ENCODE assay signal across 1 cellular context in genomic region chr4:25378130-25378743, GRCh38.
TF ChIP-seq lines count a peak whose summit lies in the region.

No MANE protein-coding gene starts in this region.

TF ChIP-seq in K562, 482 proteins besides CTCF, POLR2A, EP300 and RAD21 (continued from another document):
- no peak for TF ChIP-seq RERE (CRISPR knock-in tag; IDR thresholded peaks at IDR 0.05; ENCODE audit: borderline replicate concordance)
- peak; percentile 46; the same call in 1 of the 2 replicates for TF ChIP-seq SMAD4 (CRISPR knock-in tag; conservative IDR thresholded peaks at IDR 0.05)
- no peak for TF ChIP-seq PHF20 (IDR thresholded peaks at IDR 0.05; ENCODE audit: partially characterized antibody)
- TF ChIP-seq TEAD4 (IDR thresholded peaks at IDR 0.05; ENCODE audit: low read length), result peak; percentile 37; the same call in 1 of the 2 replicates
- TF ChIP-seq TEAD4 (CRISPR knock-in tag; IDR thresholded peaks at IDR 0.05; ENCODE audit: borderline replicate concordance), result no peak
- no peak for TF ChIP-seq MTA2 (IDR thresholded peaks at IDR 0.05; ENCODE audit: low read depth)
- 0 out of 4 replicates have a peak, but pooled peaks of 1 of the 2 experiments have one; percentile 18 for TF ChIP-seq SRF (CRISPR knock-in tag; IDR thresholded peaks at IDR 0.05)
- peak in 1 of 2 experiments; percentile 62; a peak in 2 of 4 replicates for TF ChIP-seq RCOR1 (IDR thresholded peaks at IDR 0.05; ENCODE audit: borderline replicate concordance in 1 of 2, low read depth in 2 of 2, low read length in 2 of 2)
- TF ChIP-seq ARID1B (IDR thresholded peaks at IDR 0.05), result peak; percentile 9; the same call in 1 of the 2 replicates
- no peak for TF ChIP-seq ZNF785 (CRISPR knock-in tag; IDR thresholded peaks at IDR 0.05)
- peak; percentile 54 for TF ChIP-seq CBFA2T2 (conservative IDR thresholded peaks at IDR 0.05)
- no peak for TF ChIP-seq TGIF2 (CRISPR knock-in tag; IDR thresholded peaks at IDR 0.05)
- TF ChIP-seq CBX5 (IDR thresholded peaks at IDR 0.05; ENCODE audit: borderline replicate concordance, low read depth), result 0 out of 2 replicates have a peak, but pooled peaks have one; percentile 54
- peak; percentile 78; the same call in 1 of the 2 replicates for TF ChIP-seq MEF2A (IDR thresholded peaks at IDR 0.05; ENCODE audit: control insufficient read depth, low read depth, low read length)
- TF ChIP-seq NR4A1 (CRISPR knock-in tag; IDR thresholded peaks at IDR 0.05), result no peak
- TF ChIP-seq NR4A1 (tag; IDR thresholded peaks at IDR 0.05), result no peak
- peak; percentile 36; the same call in 1 of the 2 replicates for TF ChIP-seq TAL1 (IDR thresholded peaks at IDR 0.05)
- TF ChIP-seq HIVEP1 (CRISPR knock-in tag; IDR thresholded peaks at IDR 0.05), result no peak
- no peak for TF ChIP-seq ZNF512 (tag; IDR thresholded peaks at IDR 0.05)
- no peak for TF ChIP-seq SMAD3 (CRISPR knock-in tag; conservative IDR thresholded peaks at IDR 0.05)
- TF ChIP-seq ZNF347 (CRISPR knock-in tag; IDR thresholded peaks at IDR 0.05; ENCODE audit: low read depth), result no peak
- no peak for TF ChIP-seq KLF16 (IDR thresholded peaks at IDR 0.05)
- no peak for TF ChIP-seq MITF (IDR thresholded peaks at IDR 0.05)
- peak in 1 of 2 experiments; percentile 83; a peak in 2 of 3 replicates for TF ChIP-seq CBX3 (IDR thresholded peaks at IDR 0.05; ENCODE audit: borderline replicate concordance in 1 of 2, low read length in 2 of 2)
- TF ChIP-seq ZNF507 (tag; conservative IDR thresholded peaks at IDR 0.05), result no peak
- no peak for TF ChIP-seq ZBTB8A (IDR thresholded peaks at IDR 0.05; ENCODE audit: partially characterized antibody)
- TF ChIP-seq ZNF277 (CRISPR knock-in tag; IDR thresholded peaks at IDR 0.05; ENCODE audit: borderline replicate concordance), result no peak
- TF ChIP-seq FOXJ3 (CRISPR knock-in tag; IDR thresholded peaks at IDR 0.05), result no peak
- TF ChIP-seq ZC3H8 (IDR thresholded peaks at IDR 0.05), result no peak
- no peak for TF ChIP-seq PCBP1 (IDR thresholded peaks at IDR 0.05; ENCODE audit: low read depth, low read length, poor library complexity, severe bottlenecking)
- TF ChIP-seq U2AF2 (optimal IDR thresholded peaks at IDR 0.05; ENCODE audit: low read depth, low read length), result no peak
- no peak for TF ChIP-seq ZNF124 (CRISPR knock-in tag; IDR thresholded peaks at IDR 0.05)
- TF ChIP-seq CBFA2T3 (IDR thresholded peaks at IDR 0.05), result peak; percentile 76
- no peak for TF ChIP-seq LEF1 (IDR thresholded peaks at IDR 0.05)
- peak; percentile 30 to 60; a peak in 1 of 4 replicates for TF ChIP-seq TRIM24 (IDR thresholded peaks at IDR 0.05)
- TF ChIP-seq NR3C1 (CRISPR knock-in tag; IDR thresholded peaks at IDR 0.05), result no peak
- TF ChIP-seq HDAC8 (tag; IDR thresholded peaks at IDR 0.05), result no peak
- no peak for TF ChIP-seq AFF4 (CRISPR knock-in tag; IDR thresholded peaks at IDR 0.05)
- no peak for TF ChIP-seq SAP30 (IDR thresholded peaks at IDR 0.05; ENCODE audit: borderline replicate concordance, insufficient read depth, low read depth, low read length, poor library complexity, severe bottlenecking)
- no peak for TF ChIP-seq ZNF431 (CRISPR knock-in tag; IDR thresholded peaks at IDR 0.05)
- no peak for TF ChIP-seq SMARCC2 (IDR thresholded peaks at IDR 0.05; ENCODE audit: low read depth)
- no peak for TF ChIP-seq GTF2B (IDR thresholded peaks at IDR 0.05; ENCODE audit: extremely low read depth, insufficient read length)
- no peak for TF ChIP-seq TAF9B (IDR thresholded peaks at IDR 0.05; ENCODE audit: partially characterized antibody)
- 0 out of 2 replicates have a peak, but pooled peaks have one; percentile 36 for TF ChIP-seq MYC (IDR thresholded peaks at IDR 0.05; ENCODE audit: low read depth, low read length)
- TF ChIP-seq MYC (CRISPR knock-in tag; IDR thresholded peaks at IDR 0.05; ENCODE audit: borderline replicate concordance, low read depth), result no peak
- no peak for TF ChIP-seq MXI1 (IDR thresholded peaks at IDR 0.05; ENCODE audit: low read depth, low read length)
- peak in 1 of 2 experiments; percentile 61; a peak in 2 of 4 replicates for TF ChIP-seq TBL1XR1 (IDR thresholded peaks at IDR 0.05; ENCODE audit: low read length in 2 of 2)
- TF ChIP-seq POLR2B (IDR thresholded peaks at IDR 0.05; ENCODE audit: low read depth, partially characterized antibody), result no peak
